14 cellular contexts compared by ENCODE assay signal in the genomic region with DNA sequence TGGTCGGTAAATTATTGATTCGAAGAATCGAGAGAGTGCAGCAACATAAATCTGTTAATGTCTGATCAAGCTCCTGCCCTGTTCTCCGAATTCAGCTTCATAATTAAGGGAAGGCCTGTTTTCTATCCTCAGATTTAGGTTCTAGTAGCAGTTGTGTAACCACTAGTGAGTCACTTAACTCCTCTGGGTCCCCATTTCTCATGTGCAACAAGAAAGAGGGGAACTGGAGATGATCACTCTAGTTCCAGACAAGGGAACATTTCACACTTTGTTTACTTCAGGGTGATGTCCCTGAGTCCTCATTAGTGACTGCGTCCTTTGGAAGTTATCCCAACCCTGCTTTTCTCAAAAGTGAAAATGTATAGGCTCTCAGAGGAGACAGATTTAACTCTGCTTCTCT.
DNase-seq lines count a peak whose midpoint lies in the region; ATAC-seq and TF ChIP-seq lines count a peak whose summit lies in the region.
"Had no signal": no experiment of that assay in that cellular context is flagged by ENCODE, and none has a peak within 500 bp of the region (broad histone marks: within the 10 kb centered on the region; RNA-seq: fewer than 3 reads in every experiment).

No MANE protein-coding gene starts in this region.

- H3K9me2 ChIP-seq in GM23248 (ENCODE audit: insufficient read depth), result no peaks in the 10 kb centered on the region

- H3K27me3 ChIP-seq in GM23248 (replicated peaks; ENCODE audit: insufficient read depth) (no peaks in the 10 kb centered on the region), heart left ventricle (no peaks in the 10 kb centered on the region), A673 (replicated peaks; ENCODE audit: insufficient read depth, low read depth, low read length, poor library complexity) (no peaks in the 10 kb centered on the region)
- H3K27me3 ChIP-seq: BLaER1 had no signal

- H2AFZ ChIP-seq in GM23248, result peak overlapping the region; percentile 53

- POLR2A ChIA-PET in HEK293T (lab: Yijun Ruan, JAX) (no interaction called here), A673 (lab: Charles Lee; ENCODE audit: low non-redundant PET) (no interaction called here)

- no peaks in the 10 kb centered on the region for H4K20me1 ChIP-seq in GM23248 (ENCODE audit: insufficient read depth)
- H4K20me1 ChIP-seq: BLaER1 had no signal

- H3K79me2 ChIP-seq in GM23248 (ENCODE audit: insufficient read depth), result no peaks in the 10 kb centered on the region

- peak; percentile 84 for DNase-seq in GM23248
- DNase-seq in SKM-1 (lab: John Stamatoyannopoulos, UW; ENCODE audit: unreplicated experiment), result peak; percentile 86
- DNase-seq in heart left ventricle, result no peak
- DNase-seq in skeletal muscle cell (ENCODE audit: low read depth), result peak; percentile 82
- no peak for DNase-seq in HEK293T (ENCODE audit: extremely low spot score)
- DNase-seq in HPDE6-E6E7 (ENCODE audit: extremely low spot score), result no peak
- no peak for DNase-seq in A673 (ENCODE audit: low spot score)
- DNase-seq: activated naive CD4-positive, alpha-beta T cell treated with anti-CD3 and anti-CD28 coated beads, Interleukin-2, amount 10 ng/mL, durations not matched to agents 7 days and 5 days; NCI-H1417; NCI-H446 treated with DMSO at 0.1 percent for 48 hours; PC-3 had no signal

- TF ChIP-seq CTCF in heart left ventricle (IDR thresholded peaks at IDR 0.05), result no peak
- no peak for TF ChIP-seq CTCF in A673 (conservative IDR thresholded peaks at IDR 0.05; ENCODE audit: low read depth, low read length)

- H3K27ac ChIP-seq in GM23248 (peak overlapping the region; percentile 29), heart left ventricle (peak overlapping the region in 4 of 12 donors; percentile 15 to 73 (median 34)), A673 (ENCODE audit: low read depth, low read length, poor library complexity, severe bottlenecking) (no peak overlapping the region)
- H3K27ac ChIP-seq: BLaER1 had no signal

- peak overlapping the region; percentile 46 for H3K9ac ChIP-seq in GM23248
- H3K9ac ChIP-seq: BLaER1 had no signal

- CTCF ChIA-PET in HEK293T (lab: Yijun Ruan, JAX), result no interaction called here
- CTCF ChIA-PET in A673 (lab: Charles Lee), result no interaction called here

- ATAC-seq in heart left ventricle (peak in 3 of 4 donors; percentile 50 to 86 (median 81)), HG02840 (IDR thresholded peaks at IDR 0.05; ENCODE audit: low FRiP score, unreplicated experiment) (no peak)
- ATAC-seq: activated CD4-positive, CD25-positive, alpha-beta regulatory T cell treated with anti-CD3 and anti-CD28 coated beads, Interleukin-2, amount 50 U/mL, for 24 hours; PC-3 had no signal

- peak overlapping the region; percentile 32 for H3K4me2 ChIP-seq in GM23248 (ENCODE audit: unreplicated experiment)
- H3K4me2 ChIP-seq: BLaER1 had no signal

- H3K36me3 ChIP-seq in GM23248 (ENCODE audit: low read depth) (no peaks in the 10 kb centered on the region), heart left ventricle (no peaks in the 10 kb centered on the region), A673 (ENCODE audit: insufficient read depth, low read length, poor library complexity, severe bottlenecking) (no peaks in the 10 kb centered on the region)
- H3K36me3 ChIP-seq: BLaER1 had no signal

- peaks cover 10% of the 10 kb centered on the region; the same call in 1 of the 2 replicates for H3F3A ChIP-seq in GM23248 (ENCODE audit: insufficient read depth)

- intact Hi-C loops in heart left ventricle (cut with DNase I), result loop anchor here in 2 of 10 donors (10.0 kb wide), 2 partner anchors 394 to 1164 kb away; no protein-coding TSS in a partner anchor
- intact Hi-C loops in A673 (cut with micrococcal nuclease; ENCODE audit: unreplicated experiment), result loop anchor here (10.0 kb wide), 2 partner anchors 346 to 544 kb away; no protein-coding TSS in a partner anchor

- H3K4me3 ChIP-seq in GM23248 (no peak overlapping the region), heart left ventricle (no peak overlapping the region), skeletal muscle cell (ENCODE audit: low read depth, low read length) (no peak overlapping the region), A673 (ENCODE audit: low read depth, low read length, poor library complexity, severe bottlenecking) (no peak overlapping the region)
- H3K4me3 ChIP-seq: BLaER1 had no signal

- 5 to 8% methylated on average over 5 of the region's 5 CpGs for WGBS in GM23248 (ENCODE audit: low coverage in 1 of 2, low lambda C conversion rate in 2 of 2, missing lambda C conversion rate in 2 of 2), 2 experiments
- 83 to 92% (median 86%) methylated on average over 5 of the region's 5 CpGs for WGBS in heart left ventricle, 4 donors

- no peaks in the 10 kb centered on the region for H3K9me3 ChIP-seq in GM23248 (ENCODE audit: low read depth)
- no peaks in the 10 kb centered on the region for H3K9me3 ChIP-seq in heart left ventricle
- H3K9me3 ChIP-seq in A673 (ENCODE audit: low read depth, low read length, poor library complexity, severe bottlenecking), result no peaks in the 10 kb centered on the region
- H3K9me3 ChIP-seq: BLaER1 had no signal

- in situ Hi-C loops in GM23248 (cut with MboI), result no loop called here

- no TSS peak for BruUV-seq in A673 (replicated peaks; lab: Mats Ljungman, UMichigan)

- no peak for TF ChIP-seq POLR2A in heart left ventricle (IDR thresholded peaks at IDR 0.05)

- peaks cover 35% of the 10 kb centered on the region for H3K4me1 ChIP-seq in GM23248 (ENCODE audit: insufficient read depth)
- H3K4me1 ChIP-seq in heart left ventricle, result peaks cover 0 to 31% (median 0%) of the 10 kb centered on the region in 12 donors
- no peaks in the 10 kb centered on the region for H3K4me1 ChIP-seq in A673 (ENCODE audit: insufficient read depth, low read length, poor library complexity, severe bottlenecking)
- H3K4me1 ChIP-seq: BLaER1 had no signal

TF ChIP-seq in HEK293T, 16 proteins besides CTCF, POLR2A, EP300 and RAD21:
- TF ChIP-seq TARDBP (IDR thresholded peaks at IDR 0.05) (no peak), SP1 (IDR thresholded peaks at IDR 0.05) (no peak), LEF1 (IDR thresholded peaks at IDR 0.05; ENCODE audit: borderline replicate concordance) (no peak), ZNF384 (IDR thresholded peaks at IDR 0.05) (no peak), NFRKB (IDR thresholded peaks at IDR 0.05) (no peak), ARNT (IDR thresholded peaks at IDR 0.05) (no peak), FOXA1 (IDR thresholded peaks at IDR 0.05) (no peak)

Comparison
In these comparisons a context has a peak if more than half of its experiments do, and no peak if none do; other contexts are left out.
1. DNase-seq: peak in GM23248 (single experiment), SKM-1 (single experiment) and skeletal muscle cell (single experiment); none in heart left ventricle (0 of 5), HEK293T (single experiment), HPDE6-E6E7 (single experiment) and A673 (single experiment).